Comparison of ENCODE assay signal across 20 cellular contexts in genomic region chr1:47830856-47831255, GRCh38.
"Had no signal": no experiment of that assay in that cellular context is flagged by ENCODE, and none has a peak within 500 bp of the region (broad histone marks: within the 10 kb centered on the region; RNA-seq: fewer than 3 reads in every experiment).

No MANE protein-coding gene starts in this region.

- H3K4me3 Mint-ChIP-seq: activated CD4-positive, alpha-beta memory T cell treated with anti-CD3 and anti-CD28 coated beads for 36 hours; activated naive CD8-positive, alpha-beta T cell treated with anti-CD3 and anti-CD28 coated beads, Interleukin-2, amount 50 U/mL, for 24 hours; endodermal cell; memory B cell; natural killer cell treated with Interleukin-12 subunit alpha and Interleukin-12 subunit beta and Interleukin-15 and Interleukin-18, amount 100 ng/mL, for 72 hours; stimulated activated naive B cell treated with anti-CD40 and anti-IgM and Interleukin-4, amounts not matched to agents 10 μg/mL and 1 μg/mL and 100 μg/mL, for 72 hours; T-helper 17 cell had no signal

- H3K36me3 Mint-ChIP-seq: memory B cell; natural killer cell treated with Interleukin-12 subunit alpha and Interleukin-12 subunit beta and Interleukin-15 and Interleukin-18, amount 100 ng/mL, for 72 hours; stimulated activated naive B cell treated with anti-CD40 and anti-IgM and Interleukin-4, amounts not matched to agents 10 μg/mL and 1 μg/mL and 100 μg/mL, for 72 hours had no signal

- H3K27ac ChIP-seq: SK-N-MC, testis had no signal

- H3K36me3 ChIP-seq: heart right ventricle had no signal

- H3K27me3 Mint-ChIP-seq: activated naive CD8-positive, alpha-beta T cell treated with anti-CD3 and anti-CD28 coated beads, Interleukin-2, amount 50 U/mL, for 24 hours; progenitor cell of endocrine pancreas had no signal

- H3K9me3 ChIP-seq: testis had no signal

- H3K4me1 Mint-ChIP-seq: activated naive CD8-positive, alpha-beta T cell treated with anti-CD3 and anti-CD28 coated beads, Interleukin-2, amount 50 U/mL, for 24 hours; memory B cell; stimulated activated naive B cell treated with anti-CD40 and anti-IgM and Interleukin-4, amounts not matched to agents 10 μg/mL and 1 μg/mL and 100 μg/mL, for 72 hours; T-helper 17 cell had no signal

- DNase-seq: activated CD4-positive, alpha-beta memory T cell treated with anti-CD3 and anti-CD28 coated beads for 36 hours; activated CD4-positive, alpha-beta T cell treated with anti-CD3 and anti-CD28 coated beads for 48 hours; activated gamma-delta T cell; activated naive CD4-positive, alpha-beta T cell treated with anti-CD3 and anti-CD28 coated beads, Interleukin-2, amount 50 U/mL, for 16 hours; activated naive CD8-positive, alpha-beta T cell treated with anti-CD3 and anti-CD28 coated beads, Interleukin-2, amount 50 U/mL, for 24 hours; activated T-cell treated with anti-CD3 and anti-CD28 coated beads for 4 hours; anterior cingulate cortex; central memory CD4-positive, alpha-beta T cell; endodermal cell; heart right ventricle; stimulated activated CD4-positive, alpha-beta T cell treated with anti-CD3 and anti-CD28 coated beads, Interleukin-2, amount 100 ng/mL, for 48 hours; stimulated activated CD8-positive, alpha-beta memory T cell treated with anti-CD3 and anti-CD28 coated beads, Interleukin-4, amount 100 ng/mL, for 48 hours; stimulated activated naive B cell treated with anti-CD40 and anti-IgM and Interleukin-4, amounts not matched to agents 10 μg/mL and 1 μg/mL and 100 μg/mL, for 72 hours; SW 1271; T-helper 17 cell; testis had no signal

- H3K4me3 ChIP-seq: heart right ventricle, SK-N-MC, testis had no signal

- H3K27ac Mint-ChIP-seq: activated CD4-positive, alpha-beta memory T cell treated with anti-CD3 and anti-CD28 coated beads for 36 hours; activated naive CD8-positive, alpha-beta T cell treated with anti-CD3 and anti-CD28 coated beads, Interleukin-2, amount 50 U/mL, for 24 hours; endodermal cell; memory B cell; natural killer cell treated with Interleukin-12 subunit alpha and Interleukin-12 subunit beta and Interleukin-15 and Interleukin-18, amount 100 ng/mL, for 72 hours; progenitor cell of endocrine pancreas; stimulated activated naive B cell treated with anti-CD40 and anti-IgM and Interleukin-4, amounts not matched to agents 10 μg/mL and 1 μg/mL and 100 μg/mL, for 72 hours had no signal

- H3K27me3 ChIP-seq: testis had no signal
